Comparison of ENCODE assay signal across 14 cellular contexts in genomic region chr15:61700803-61701202, GRCh38.
DNase-seq lines count a peak whose midpoint lies in the region; ATAC-seq and TF ChIP-seq lines count a peak whose summit lies in the region.
"Had no signal": no experiment of that assay in that cellular context is flagged by ENCODE, and none has a peak within 500 bp of the region (broad histone marks: within the 10 kb centered on the region; RNA-seq: fewer than 3 reads in every experiment).

No MANE protein-coding gene starts in this region.

- in situ Hi-C loops in gastrocnemius medialis (cut with MboI; ENCODE audit: low sequenced_read_pairs in 4 of 4) (loop anchor here in 1 of 4 donors (5.0 kb wide), 1 partner anchor 131 kb away; no protein-coding TSS in a partner anchor), brain microvascular endothelial cell (cut with HindIII; ENCODE audit: low pct_ligation_motif_present, low sequenced_read_pairs) (no loop called here)

- H3K9me2 ChIP-seq in MM.1S (replicated peaks; ENCODE audit: insufficient read depth, low read length), result no peaks in the 10 kb centered on the region

- intact Hi-C loops in gastrocnemius medialis (cut with DNase I; ENCODE audit: low total_unique reads), result loop anchor here (5.0 kb wide), 1 partner anchor 66 kb away; no protein-coding TSS in a partner anchor

- H3K27ac ChIP-seq in MM.1S (ENCODE audit: low read length) (peak overlapping the region; percentile 75), SK-N-MC (peak overlapping the region; percentile 69), gastrocnemius medialis (peak overlapping the region in 3 of 4 donors; percentile 34 to 93 (median 76)), brain microvascular endothelial cell (no peak overlapping the region)
- H3K27ac ChIP-seq: C4-2B had no signal

- H3K27me3 ChIP-seq in MM.1S (replicated peaks; ENCODE audit: insufficient read depth, low read length) (no peaks in the 10 kb centered on the region), gastrocnemius medialis (no peaks in the 10 kb centered on the region), brain microvascular endothelial cell (replicated peaks) (no peaks in the 10 kb centered on the region)

- H2AFZ ChIP-seq in MM.1S (ENCODE audit: low read length), result peak overlapping the region; percentile 52

- H4K20me1 ChIP-seq in MM.1S (ENCODE audit: insufficient read depth, low read length), result no peaks in the 10 kb centered on the region

- H3K4me1 ChIP-seq in MM.1S (ENCODE audit: low read length) (peaks cover 38% of the 10 kb centered on the region), gastrocnemius medialis (peaks cover 12 to 68% of the 10 kb centered on the region in 2 donors)

- H3K4me3 ChIP-seq in MM.1S (ENCODE audit: low read length) (no peak overlapping the region), SK-N-MC (peak overlapping the region; percentile 28; the same call in 1 of the 2 replicates), gastrocnemius medialis (no peak overlapping the region), brain microvascular endothelial cell (ENCODE audit: low read depth, low read length) (no peak overlapping the region)

- TF ChIP-seq POLR2A in gastrocnemius medialis (IDR thresholded peaks at IDR 0.05), result no peak

- H3K79me2 ChIP-seq in MM.1S (ENCODE audit: low read length), result no peaks in the 10 kb centered on the region

- H3K36me3 ChIP-seq in MM.1S (replicated peaks; ENCODE audit: insufficient read depth, low read length), result no peaks in the 10 kb centered on the region
- no peaks in the 10 kb centered on the region for H3K36me3 ChIP-seq in SK-N-MC (ENCODE audit: insufficient read depth, low read length)
- H3K36me3 ChIP-seq in gastrocnemius medialis, result no peaks in the 10 kb centered on the region
- no peaks in the 10 kb centered on the region for H3K36me3 ChIP-seq in brain microvascular endothelial cell (replicated peaks)

- peak overlapping the region; percentile 53; the same call in 1 of the 2 replicates for H3K4me2 ChIP-seq in MM.1S (ENCODE audit: low read depth, low read length)

- DNase-seq in SHP77 treated with DMSO at 0.1 percent for 48 hours (lab: John Stamatoyannopoulos, UW), result peak; percentile 13
- no peak for DNase-seq in SHP77 (lab: John Stamatoyannopoulos, UW)
- DNase-seq in MM.1S, result peak; percentile 90
- DNase-seq in SK-N-MC (ENCODE audit: low read depth, low spot score), result peak; percentile 35
- no peak for DNase-seq in gastrocnemius medialis
- no peak for DNase-seq in brain microvascular endothelial cell
- no peak for DNase-seq in 8988T
- DNase-seq in occipital lobe (lab: John Stamatoyannopoulos, UW), result no peak
- DNase-seq: CD4-positive, alpha-beta memory T cell; DND-41; GDM1; HCEC 1CT; HFFc6 had no signal

- peak in 1 of 2 donors; percentile 5 for ATAC-seq in gastrocnemius medialis

- peaks cover 11% of the 10 kb centered on the region; the same call in 1 of the 2 replicates for H3F3A ChIP-seq in MM.1S (ENCODE audit: insufficient read depth, low read length)

- H3K9ac ChIP-seq in MM.1S (ENCODE audit: low read length) (no peak overlapping the region), SK-N-MC (ENCODE audit: insufficient read length) (no peak overlapping the region)

- H3K9me3 ChIP-seq in MM.1S (replicated peaks; ENCODE audit: insufficient read depth, low read length), result no peaks in the 10 kb centered on the region
- no peaks in the 10 kb centered on the region for H3K9me3 ChIP-seq in SK-N-MC (ENCODE audit: low read depth, low read length)
- no peaks in the 10 kb centered on the region for H3K9me3 ChIP-seq in gastrocnemius medialis

- no peak for TF ChIP-seq CTCF in MM.1S (IDR thresholded peaks at IDR 0.05; ENCODE audit: low read length)
- no peak for TF ChIP-seq CTCF in gastrocnemius medialis (IDR thresholded peaks at IDR 0.05 in 4 of 5, conservative IDR thresholded peaks at IDR 0.05 in 1 of 5)
- no peak for TF ChIP-seq CTCF in brain microvascular endothelial cell (IDR thresholded peaks at IDR 0.05; ENCODE audit: low read depth, low read length, missing control alignments)

Comparison
In these comparisons a context has a peak if more than half of its experiments do, and no peak if none do; other contexts are left out.
1. DNase-seq: peak in SHP77 treated with DMSO at 0.1 percent for 48 hours (single experiment), MM.1S (single experiment) and SK-N-MC (single experiment); none in SHP77 (0 of 2), gastrocnemius medialis (0 of 2), brain microvascular endothelial cell (single experiment), 8988T (single experiment) and occipital lobe (single experiment).